17 cellular contexts compared by ENCODE assay signal in the genomic region with DNA sequence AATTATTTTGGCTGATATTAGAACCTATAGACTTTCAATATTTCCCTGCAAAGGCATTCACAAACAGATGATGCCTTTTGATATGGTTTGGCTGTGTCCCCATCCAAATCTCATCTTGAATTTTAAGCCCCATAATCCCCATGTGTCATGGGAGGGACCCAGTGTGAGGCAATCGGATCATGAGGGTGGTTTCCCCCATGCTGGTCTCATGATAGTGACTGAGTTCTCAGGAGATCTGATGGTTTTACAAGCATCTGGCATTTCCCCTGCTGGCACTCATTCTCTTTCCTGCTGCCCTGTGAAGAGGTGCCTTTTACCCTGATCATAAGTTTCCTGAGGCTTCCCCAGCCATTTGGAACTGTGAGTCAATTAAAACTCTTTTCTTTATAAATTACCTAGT. TPM values are rescaled to one million over a fixed set of nuclear protein-coding genes. Genes with fewer than 3 reads are reported as not detected.
"Had no signal": no experiment of that assay in that cellular context is flagged by ENCODE, and none has a peak within 500 bp of the region (broad histone marks: within the 10 kb centered on the region; RNA-seq: fewer than 3 reads in every experiment).

No MANE protein-coding gene starts in this region.

- H3K36me3 Mint-ChIP-seq: activated naive CD4-positive, alpha-beta T cell treated with anti-CD3 and anti-CD28 coated beads, Interleukin-2, amount 50 U/mL, for 24 hours; memory B cell; natural killer cell treated with Interleukin-12 subunit alpha and Interleukin-12 subunit beta and Interleukin-15 and Interleukin-18, amount 100 ng/mL, for 72 hours; stimulated activated memory B cell treated with anti-CD40 and anti-IgM and Interleukin-4, amounts not matched to agents 10 μg/mL and 1 μg/mL and 100 μg/mL, for 72 hours; T-cell had no signal

- H3K9me3 ChIP-seq: tibial artery had no signal

- H3K27me3 ChIP-seq: tibial artery had no signal

- H3K27ac Mint-ChIP-seq: activated naive CD4-positive, alpha-beta T cell treated with anti-CD3 and anti-CD28 coated beads, Interleukin-2, amount 50 U/mL, for 24 hours; activated T-cell treated with anti-CD3 and anti-CD28 coated beads, Interleukin-2, amount 50 U/mL, for 24 hours; memory B cell; natural killer cell treated with Interleukin-12 subunit alpha and Interleukin-12 subunit beta and Interleukin-15 and Interleukin-18, amount 100 ng/mL, for 72 hours; stimulated activated memory B cell treated with anti-CD40 and anti-IgM and Interleukin-4, amounts not matched to agents 10 μg/mL and 1 μg/mL and 100 μg/mL, for 72 hours; T-cell had no signal

- H3K4me1 Mint-ChIP-seq: activated naive CD4-positive, alpha-beta T cell treated with anti-CD3 and anti-CD28 coated beads, Interleukin-2, amount 50 U/mL, for 24 hours; memory B cell; stimulated activated memory B cell treated with anti-CD40 and anti-IgM and Interleukin-4, amounts not matched to agents 10 μg/mL and 1 μg/mL and 100 μg/mL, for 72 hours; T-cell had no signal

- H3K27ac ChIP-seq: tibial artery had no signal

- H3K36me3 ChIP-seq: tibial artery had no signal

- FAIRE-seq: islet of Langerhans, urothelium cell line had no signal

- DNase-seq: activated CD4-positive, alpha-beta T cell treated with anti-CD3 and anti-CD28 coated beads for 1 hour; activated CD4-positive, alpha-beta T cell treated with anti-CD3 and anti-CD28 coated beads, Interleukin-2, amount 50 U/mL, for 48 hours; activated effector memory CD4-positive, alpha-beta T cell treated with Interleukin-2 at 50 U/mL for 16 hours; activated T-cell treated with anti-CD3 and anti-CD28 coated beads, Interleukin-2, amount 50 U/mL, for 24 hours; stimulated activated CD4-positive, alpha-beta T cell treated with anti-CD3 and anti-CD28 coated beads, Interleukin-2, amount 100 ng/mL, for 48 hours; T-cell; T-helper 9 cell had no signal

- ATAC-seq: left lobe of liver; natural killer cell treated with Interleukin-12 subunit alpha and Interleukin-12 subunit beta and Interleukin-15 and Interleukin-18, amount 100 ng/mL, for 72 hours; stimulated activated memory B cell treated with anti-CD40 and anti-IgM and Interleukin-4, amounts not matched to agents 10 μg/mL and 1 μg/mL and 100 μg/mL, for 72 hours; T-cell had no signal

- H3K4me3 ChIP-seq: tibial artery had no signal

- H3K4me3 Mint-ChIP-seq: activated naive CD4-positive, alpha-beta T cell treated with anti-CD3 and anti-CD28 coated beads, Interleukin-2, amount 50 U/mL, for 24 hours; activated T-cell treated with anti-CD3 and anti-CD28 coated beads, Interleukin-2, amount 50 U/mL, for 24 hours; memory B cell; natural killer cell treated with Interleukin-12 subunit alpha and Interleukin-12 subunit beta and Interleukin-15 and Interleukin-18, amount 100 ng/mL, for 72 hours; stimulated activated memory B cell treated with anti-CD40 and anti-IgM and Interleukin-4, amounts not matched to agents 10 μg/mL and 1 μg/mL and 100 μg/mL, for 72 hours; T-cell had no signal

- H3K4me1 ChIP-seq: tibial artery had no signal

- H3K9me3 Mint-ChIP-seq: activated naive CD4-positive, alpha-beta T cell treated with anti-CD3 and anti-CD28 coated beads, Interleukin-2, amount 50 U/mL, for 24 hours; activated T-cell treated with anti-CD3 and anti-CD28 coated beads, Interleukin-2, amount 50 U/mL, for 24 hours; memory B cell; stimulated activated memory B cell treated with anti-CD40 and anti-IgM and Interleukin-4, amounts not matched to agents 10 μg/mL and 1 μg/mL and 100 μg/mL, for 72 hours; T-cell had no signal

- H3K27me3 Mint-ChIP-seq: memory B cell; stimulated activated memory B cell treated with anti-CD40 and anti-IgM and Interleukin-4, amounts not matched to agents 10 μg/mL and 1 μg/mL and 100 μg/mL, for 72 hours had no signal

RNA-seq across cellular contexts. Expression of gene PNLIPRP3, which starts 9.3 kb away (rescaled TPM):
- total RNA-seq: cardiac septum; left lobe of liver; natural killer cell treated with Interleukin-12 subunit alpha and Interleukin-12 subunit beta and Interleukin-15 and Interleukin-18, amount 100 ng/mL, for 72 hours; renal cortical epithelial cell; T-cell had no signal
